ENCODE assay signal across 1 cellular context in genomic region chr5:79800979-79801827, GRCh38.
TF ChIP-seq lines count a peak whose summit lies in the region.

No MANE protein-coding gene starts in this region.

TF ChIP-seq in H1, 55 proteins besides CTCF, POLR2A, EP300 and RAD21:
- TF ChIP-seq YY1 (IDR thresholded peaks at IDR 0.05; ENCODE audit: low read depth, low read length) (0 out of 2 replicates have a peak, but pooled peaks have one; percentile 53), MAX (IDR thresholded peaks at IDR 0.05) (no peak)
TF ChIP-seq in H1: peak in this region for 1.
